In the genomic region with DNA sequence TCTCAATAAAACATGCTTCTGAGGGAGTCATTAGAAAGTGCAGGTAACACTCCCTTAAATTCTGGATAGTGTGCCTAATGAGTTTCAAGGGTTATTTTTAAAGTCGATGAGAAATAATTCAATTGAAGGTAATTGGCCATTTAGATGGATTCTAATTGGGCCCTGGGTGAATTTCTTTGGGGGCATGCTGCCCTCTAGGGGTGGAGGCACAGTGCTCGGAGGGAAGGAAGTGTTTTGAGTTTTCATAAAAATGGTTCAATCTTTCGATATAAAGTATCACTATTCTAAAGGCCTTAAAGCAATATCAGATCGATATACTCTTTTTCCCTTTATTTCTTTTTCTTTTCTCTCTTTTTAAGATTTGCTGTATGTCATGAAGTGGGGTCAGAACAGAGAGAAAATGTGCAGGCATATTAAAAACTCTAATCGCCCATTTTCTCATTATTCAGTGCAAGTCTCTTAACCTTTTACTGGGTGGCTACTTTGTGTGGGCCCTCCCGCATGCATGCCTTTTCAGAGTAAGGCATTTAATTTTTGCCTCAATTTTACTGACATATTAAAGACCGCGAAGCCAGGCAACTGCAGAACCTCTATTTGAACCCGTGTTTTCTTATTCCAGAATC, we compare ENCODE assay signal across 8 cellular contexts. TPM values are rescaled to one million over a fixed set of nuclear protein-coding genes. Genes with fewer than 3 reads are reported as not detected.
DNase-seq lines count a peak whose midpoint lies in the region; ATAC-seq and TF ChIP-seq lines count a peak whose summit lies in the region.
"Had no signal": no experiment of that assay in that cellular context is flagged by ENCODE, and none has a peak within 500 bp of the region (broad histone marks: within the 10 kb centered on the region; RNA-seq: fewer than 3 reads in every experiment).

No MANE protein-coding gene starts in this region.

- no peak overlapping the region for H3K4me3 Mint-ChIP-seq in neural crest cell

- no peaks in the 10 kb centered on the region for H3K9me3 Mint-ChIP-seq in neural crest cell

- DNase-seq in EH (ENCODE audit: low read depth) (peak; percentile 32), HFF-Myc (ENCODE audit: extremely low read depth, low read depth) (no peak), choroid plexus epithelial cell (ENCODE audit: low read depth) (peak; percentile 38), neural crest cell (ENCODE audit: low read depth, low spot score) (peak; percentile 20)

- H3K4me1 Mint-ChIP-seq in neural crest cell: no peaks in the 10 kb centered on the region

- no peaks in the 10 kb centered on the region for H3K9me2 ChIP-seq in OCI-LY1 (ENCODE audit: low read depth, low read length)

- no peak overlapping the region for H3K4me2 ChIP-seq in OCI-LY1 (ENCODE audit: low read length)

- H3K36me3 Mint-ChIP-seq in neural crest cell (ENCODE audit: low read depth): no peaks in the 10 kb centered on the region

- peaks cover 72% of the 10 kb centered on the region for H3K27me3 Mint-ChIP-seq in neural crest cell (ENCODE audit: low read depth)

- no peaks in the 10 kb centered on the region for H3F3A ChIP-seq in OCI-LY1 (ENCODE audit: insufficient read depth, low read length)

- H3K27ac Mint-ChIP-seq in neural crest cell (ENCODE audit: unreplicated experiment): no peak overlapping the region

- no peaks in the 10 kb centered on the region for H3K36me3 ChIP-seq in OCI-LY1 (ENCODE audit: insufficient read depth, low read length)

- no peaks in the 10 kb centered on the region for H3K79me2 ChIP-seq in OCI-LY1 (ENCODE audit: insufficient read depth, low read length)

- no peak overlapping the region for H3K27ac ChIP-seq in OCI-LY1 (ENCODE audit: low read depth, low read length, poor library complexity, severe bottlenecking)

- peak; percentile 87 for TF ChIP-seq CTCF in HFF-Myc (IDR thresholded peaks at IDR 0.05; ENCODE audit: low read depth, low read length, missing control alignments)
- peak; percentile 79 for TF ChIP-seq CTCF in OCI-LY1 (IDR thresholded peaks at IDR 0.05; ENCODE audit: low read length)
- peak; percentile 90 for TF ChIP-seq CTCF in choroid plexus epithelial cell (conservative IDR thresholded peaks at IDR 0.05; ENCODE audit: low read depth, low read length)
- TF ChIP-seq CTCF in neural crest cell (conservative IDR thresholded peaks at IDR 0.05): peak; percentile 76

- no peaks in the 10 kb centered on the region for H3K4me1 ChIP-seq in OCI-LY1 (ENCODE audit: insufficient read depth, low read length, severe bottlenecking)

- H3K27me3 ChIP-seq in OCI-LY1 (ENCODE audit: insufficient read depth, low read length): no peaks in the 10 kb centered on the region

- H3K4me3 ChIP-seq in HFF-Myc (replicated peaks; ENCODE audit: low read depth, low read length) (no peak overlapping the region), OCI-LY1 (ENCODE audit: low read depth, low read length, poor library complexity, severe bottlenecking) (no peak overlapping the region), choroid plexus epithelial cell (ENCODE audit: low read depth, low read length) (no peak overlapping the region)

- H3K9ac ChIP-seq in OCI-LY1 (ENCODE audit: low read length): no peak overlapping the region

- ATAC-seq in GM18520 (IDR thresholded peaks at IDR 0.05; ENCODE audit: unreplicated experiment) (no peak), HG02973 (IDR thresholded peaks at IDR 0.05; ENCODE audit: unreplicated experiment) (no peak)

- no peak overlapping the region for H2AFZ ChIP-seq in OCI-LY1 (ENCODE audit: low read length)

- H4K20me1 ChIP-seq in OCI-LY1 (ENCODE audit: insufficient read depth, low read length): no peaks in the 10 kb centered on the region

- no peaks in the 10 kb centered on the region for H3K9me3 ChIP-seq in OCI-LY1 (ENCODE audit: low read length)

RNA-seq across cellular contexts. Expression of a gene that starts 25.5 kb away (rescaled TPM):
- total RNA-seq in neural crest cell: not detected in 2 replicates
- total RNA-seq: pulmonary artery endothelial cell had no signal

RNA-seq across cellular contexts. Expression of a gene that starts 36.9 kb away (rescaled TPM):
- total RNA-seq in neural crest cell: not detected in 2 replicates
- total RNA-seq: pulmonary artery endothelial cell had no signal
